Comparison of ENCODE assay signal across 22 cellular contexts in genomic region chr11:115679945-115680344, GRCh38.
DNase-seq lines count a peak whose midpoint lies in the region; ATAC-seq, FAIRE-seq and TF ChIP-seq lines count a peak whose summit lies in the region.
"Had no signal": no experiment of that assay in that cellular context is flagged by ENCODE, and none has a peak within 500 bp of the region (broad histone marks: within the 10 kb centered on the region; RNA-seq: fewer than 3 reads in every experiment).

No MANE protein-coding gene starts in this region.

- TF ChIP-seq CTCF in HepG2 (CRISPR knock-in tag; IDR thresholded peaks at IDR 0.05) (no peak), right lobe of liver (IDR thresholded peaks at IDR 0.05) (no peak), sigmoid colon (IDR thresholded peaks at IDR 0.05) (no peak), GM23338 (conservative IDR thresholded peaks at IDR 0.05; ENCODE audit: low read depth in 2 of 2) (no peak), foreskin fibroblast (IDR thresholded peaks at IDR 0.05; ENCODE audit: low read depth, low read length) (no peak)

- in situ Hi-C loops in HepG2 (cut with HindIII; ENCODE audit: extremely low pct_ligation_motif_present, low pct_unique_long_range_greater_than_20kb), result loop anchor here (10.0 kb wide), 2 partner anchors 345 to 905 kb away; no protein-coding TSS in a partner anchor

- H3K4me1 Mint-ChIP-seq in GM23338, result peaks cover 13% of the 10 kb centered on the region; the same call in 2 of the 3 replicates
- H3K4me1 Mint-ChIP-seq: B cell had no signal

- H3K9me3 ChIP-seq in HepG2 (ENCODE audit: low read length) (no peaks in the 10 kb centered on the region), right lobe of liver (no peaks in the 10 kb centered on the region), sigmoid colon (no peaks in the 10 kb centered on the region)
- H3K9me3 ChIP-seq: A549; BLaER1 treated with 17β-estradiol and CSF1 and Interleukin-3, amounts not matched to agents 10 nM and 100 nM had no signal

- H3K36me3 ChIP-seq in HepG2 (replicated peaks in 1 of 2; ENCODE audit: control insufficient read depth in 1 of 2, insufficient read depth in 2 of 2, low read length in 2 of 2) (no peaks in the 10 kb centered on the region), right lobe of liver (no peaks in the 10 kb centered on the region), sigmoid colon (no peaks in the 10 kb centered on the region), GM23338 (ENCODE audit: insufficient read depth) (no peaks in the 10 kb centered on the region)
- H3K36me3 ChIP-seq: BLaER1 treated with 17β-estradiol and CSF1 and Interleukin-3, amounts not matched to agents 10 nM and 100 nM had no signal

- H3K27me3 Mint-ChIP-seq in GM23338 (ENCODE audit: insufficient read depth, low read depth, poor library complexity), result peaks cover 13% of the 10 kb centered on the region

- H3K27ac ChIP-seq in HepG2 (ENCODE audit: extremely low read length, insufficient read depth, low read length), result no peak overlapping the region
- H3K27ac ChIP-seq in right lobe of liver, result no peak overlapping the region
- H3K27ac ChIP-seq in sigmoid colon, result no peak overlapping the region
- H3K27ac ChIP-seq in GM23338 (ENCODE audit: low read depth), result no peak overlapping the region
- H3K27ac ChIP-seq: 22Rv1; A549; BLaER1 treated with 17β-estradiol and CSF1 and Interleukin-3, amounts not matched to agents 10 nM and 100 nM; C4-2B had no signal

- no peak overlapping the region for H3K27ac Mint-ChIP-seq in GM23338
- H3K27ac Mint-ChIP-seq: B cell; CD4-positive, alpha-beta T cell; CD8-positive, alpha-beta T cell had no signal

- 15% methylated on average over 4 of the region's 4 CpGs for WGBS in HepG2 (ENCODE audit: low lambda C conversion rate)
- 66% methylated on average over 3 of the region's 4 CpGs for WGBS in right lobe of liver (ENCODE audit: insufficient coverage, low coverage, low lambda C conversion rate, missing lambda C conversion rate)
- 75 to 76% methylated on average over 4 of the region's 4 CpGs for WGBS in sigmoid colon, 2 donors

- H3K9me2 ChIP-seq in GM23338 (ENCODE audit: insufficient read depth), result 0 out of 2 replicates have a peak, but pooled peaks cover 8% of the 10 kb centered on the region

- POLR2A ChIA-PET in HepG2 (lab: Yijun Ruan, JAX), result no interaction called here

- no peak for TF ChIP-seq RAD21 in HepG2 (CRISPR knock-in tag; IDR thresholded peaks at IDR 0.05)

- no peak overlapping the region for H2AFZ ChIP-seq in HepG2 (ENCODE audit: low read length)
- no peak overlapping the region for H2AFZ ChIP-seq in GM23338

- H3F3A ChIP-seq in GM23338 (replicated peaks; ENCODE audit: low read depth), result no peaks in the 10 kb centered on the region

- intact Hi-C loops in HepG2 (cut with micrococcal nuclease; ENCODE audit: unreplicated experiment), result loop anchor here (1.0 to 10.0 kb wide), 5 partner anchors 135 to 423 kb away; partner anchors contain the start of gene CADM1
- intact Hi-C loops in right lobe of liver (cut with DNase I), result no loop called here
- intact Hi-C loops in sigmoid colon (cut with DNase I), result no loop called here

- DNase-seq in HepG2 (ENCODE audit: low spot score) (no peak), right lobe of liver (no peak), cerebellar cortex (ENCODE audit: low spot score) (peak; percentile 29), sigmoid colon (peak; percentile 7), GM23338 (ENCODE audit: low spot score) (no peak), foreskin fibroblast (no peak), NCI-H2227 (lab: John Stamatoyannopoulos, UW; ENCODE audit: unreplicated experiment) (no peak)
- DNase-seq: AML-193; Caco-2; Calu3; CD4-positive, alpha-beta T cell; CD8-positive, alpha-beta T cell; GDM1 had no signal

- H3K9ac ChIP-seq in HepG2 (ENCODE audit: insufficient read depth, low read depth, low read length), result no peak overlapping the region
- H3K9ac ChIP-seq: BLaER1 treated with 17β-estradiol and CSF1 and Interleukin-3, amounts not matched to agents 10 nM and 100 nM had no signal

- ATAC-seq in HepG2 (no peak), right lobe of liver (no peak), GM23338 (no peak)
- ATAC-seq: CD8-positive, alpha-beta T cell; GM12878 had no signal

- TF ChIP-seq EP300 in HepG2 (IDR thresholded peaks at IDR 0.05; ENCODE audit: low read depth in 2 of 2, low read length in 2 of 2), result no peak
- no peak for TF ChIP-seq EP300 in HepG2 (CRISPR knock-in tag; IDR thresholded peaks at IDR 0.05; ENCODE audit: borderline replicate concordance)
- TF ChIP-seq EP300 in sigmoid colon (IDR thresholded peaks at IDR 0.05), result no peak

- H4K20me1 ChIP-seq in HepG2 (ENCODE audit: insufficient read depth, low read length), result no peaks in the 10 kb centered on the region
- H4K20me1 ChIP-seq in GM23338 (replicated peaks; ENCODE audit: insufficient read depth), result no peaks in the 10 kb centered on the region
- H4K20me1 ChIP-seq: BLaER1 treated with 17β-estradiol and CSF1 and Interleukin-3, amounts not matched to agents 10 nM and 100 nM had no signal

- TF ChIP-seq POLR2A in HepG2 (IDR thresholded peaks at IDR 0.05; ENCODE audit: insufficient read depth in 1 of 2, low read depth in 2 of 2, low read length in 2 of 2) (no peak), right lobe of liver (IDR thresholded peaks at IDR 0.05) (no peak), sigmoid colon (IDR thresholded peaks at IDR 0.05) (no peak)

- H3K4me3 ChIP-seq in HepG2 (replicated peaks in 1 of 3; ENCODE audit: insufficient read depth in 1 of 3, low read depth in 2 of 3, low read length in 3 of 3) (no peak overlapping the region), right lobe of liver (no peak overlapping the region), sigmoid colon (no peak overlapping the region), GM23338 (no peak overlapping the region), foreskin fibroblast (ENCODE audit: low read depth in 1 of 2, low read length in 2 of 2) (no peak overlapping the region)
- H3K4me3 ChIP-seq: A549; BLaER1 treated with 17β-estradiol and CSF1 and Interleukin-3, amounts not matched to agents 10 nM and 100 nM; GM12878 had no signal

- peaks cover 1 to 13% of the 10 kb centered on the region in 2 experiments; a peak in 1 of 5 replicates for H3K27me3 ChIP-seq in HepG2 (ENCODE audit: control insufficient read depth in 1 of 2, insufficient read depth in 2 of 2, low read length in 2 of 2)
- H3K27me3 ChIP-seq in right lobe of liver, result no peaks in the 10 kb centered on the region
- no peaks in the 10 kb centered on the region for H3K27me3 ChIP-seq in sigmoid colon
- no peaks in the 10 kb centered on the region for H3K27me3 ChIP-seq in GM23338 (ENCODE audit: insufficient read depth)
- H3K27me3 ChIP-seq: BLaER1 treated with 17β-estradiol and CSF1 and Interleukin-3, amounts not matched to agents 10 nM and 100 nM had no signal

- no peak for FAIRE-seq in HepG2 (lab: Jason Lieb, UNC)
- FAIRE-seq: A549, D721Med, GM12878, GM18507, GM19239 had no signal

- no peaks in the 10 kb centered on the region for H3K9me3 Mint-ChIP-seq in GM23338

- H3K4me1 ChIP-seq in HepG2 (ENCODE audit: insufficient read depth, low read length), result no peaks in the 10 kb centered on the region
- no peaks in the 10 kb centered on the region for H3K4me1 ChIP-seq in right lobe of liver
- no peaks in the 10 kb centered on the region for H3K4me1 ChIP-seq in sigmoid colon
- H3K4me1 ChIP-seq in GM23338 (ENCODE audit: insufficient read depth), result no peaks in the 10 kb centered on the region
- H3K4me1 ChIP-seq: A549; BLaER1 treated with 17β-estradiol and CSF1 and Interleukin-3, amounts not matched to agents 10 nM and 100 nM; Caco-2 had no signal

- no peaks in the 10 kb centered on the region for H3K36me3 Mint-ChIP-seq in GM23338 (ENCODE audit: low read depth)
- H3K36me3 Mint-ChIP-seq: CD8-positive, alpha-beta T cell had no signal

- no TSS peak for BruUV-seq in HepG2 (replicated peaks; lab: Mats Ljungman, UMichigan)

- no peak overlapping the region for H3K4me2 ChIP-seq in HepG2 (ENCODE audit: low read depth, low read length)
- H3K4me2 ChIP-seq in GM23338, result no peak overlapping the region
- H3K4me2 ChIP-seq: A549; BLaER1 treated with 17β-estradiol and CSF1 and Interleukin-3, amounts not matched to agents 10 nM and 100 nM had no signal

- CTCF ChIA-PET in HepG2 (lab: Yijun Ruan, JAX; ENCODE audit: low intra/inter-chr PET ratio, low total read pairs), result interaction anchor here (2.0 kb wide), 1 partner anchor 356 kb away, joined by 11 read pairs; no protein-coding TSS in a partner anchor

- H3K4me3 Mint-ChIP-seq in GM23338, result no peak overlapping the region
- H3K4me3 Mint-ChIP-seq: B cell; CD4-positive, alpha-beta T cell; CD8-positive, alpha-beta T cell had no signal

- H3K79me2 ChIP-seq in HepG2 (ENCODE audit: insufficient read depth, low read length) (no peaks in the 10 kb centered on the region), GM23338 (replicated peaks; ENCODE audit: insufficient read depth) (no peaks in the 10 kb centered on the region)

TF ChIP-seq in HepG2, 621 proteins besides CTCF, POLR2A, EP300 and RAD21 (continues in another document):
- no peak for TF ChIP-seq ZNF501 (CRISPR knock-in tag; IDR thresholded peaks at IDR 0.05)
- TF ChIP-seq TCF12 (IDR thresholded peaks at IDR 0.05), result no peak
- no peak for TF ChIP-seq TCF12 (CRISPR knock-in tag; IDR thresholded peaks at IDR 0.05)
- TF ChIP-seq MAFK (conservative IDR thresholded peaks at IDR 0.05 in 1 of 2, IDR thresholded peaks at IDR 0.05 in 1 of 2; ENCODE audit: low read length in 2 of 2), result peak; percentile 30 to 31; a peak in 2 of 4 replicates
- TF ChIP-seq MAFF (IDR thresholded peaks at IDR 0.05; ENCODE audit: low read depth, low read length), result 0 out of 2 replicates have a peak, but pooled peaks have one; percentile 22
- no peak for TF ChIP-seq ZNF124 (CRISPR knock-in tag; IDR thresholded peaks at IDR 0.05)
- no peak for TF ChIP-seq ZC3H4 (CRISPR knock-in tag; IDR thresholded peaks at IDR 0.05; ENCODE audit: borderline replicate concordance)
- no peak for TF ChIP-seq PTBP1 (IDR thresholded peaks at IDR 0.05; ENCODE audit: low read depth, low read length, poor library complexity, severe bottlenecking)

Comparison
In these comparisons a context has a peak if more than half of its experiments do, and no peak if none do; other contexts are left out.
1. DNase-seq: peak in cerebellar cortex (single experiment) and sigmoid colon (single experiment); none in HepG2 (single experiment), right lobe of liver (0 of 3), GM23338 (single experiment), foreskin fibroblast (0 of 2) and NCI-H2227 (single experiment).